ENCODE assay signal across 8 cellular contexts in the genomic region with DNA sequence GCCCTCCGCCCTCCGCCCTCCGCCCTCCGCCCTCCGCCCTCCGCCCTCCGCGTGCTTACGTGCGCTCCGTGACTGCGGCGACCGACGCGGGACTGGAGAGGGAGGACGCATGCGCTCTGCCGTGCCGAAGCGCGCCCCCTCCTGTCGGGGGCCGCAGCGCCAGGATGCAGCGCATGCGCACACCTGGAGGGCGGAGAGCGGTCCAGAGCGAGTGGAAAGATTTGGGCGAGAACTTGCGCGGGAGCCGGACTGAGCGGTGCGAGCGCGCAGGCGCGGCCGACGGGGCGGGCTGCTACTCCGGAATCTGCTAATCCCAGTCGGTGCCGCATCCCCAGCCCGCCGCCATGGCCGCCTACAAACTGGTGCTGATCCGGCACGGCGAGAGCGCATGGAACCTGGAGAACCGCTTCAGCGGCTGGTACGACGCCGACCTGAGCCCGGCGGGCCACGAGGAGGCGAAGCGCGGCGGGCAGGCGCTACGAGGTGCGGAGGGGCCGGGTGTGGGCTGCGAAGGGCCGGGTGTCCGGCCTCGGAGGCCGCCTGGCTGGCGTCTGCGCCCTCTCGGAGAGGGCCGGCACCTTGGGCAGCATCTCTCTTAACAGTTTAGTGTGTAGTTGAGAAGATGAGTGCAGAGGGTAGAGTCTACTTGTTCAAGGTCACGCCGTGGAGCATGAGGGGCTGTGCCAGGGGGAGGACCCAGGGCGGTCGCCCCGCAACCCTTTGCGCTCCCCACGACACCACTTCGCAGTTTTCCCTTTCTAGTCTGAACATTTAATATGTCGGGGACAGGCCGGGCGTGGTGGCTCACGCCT. TPM values are rescaled to one million over a fixed set of nuclear protein-coding genes. Genes with fewer than 3 reads are reported as not detected.
DNase-seq lines count a peak whose midpoint lies in the region; ATAC-seq, FAIRE-seq and TF ChIP-seq lines count a peak whose summit lies in the region.

A gene (plus strand): TSS at position 228 of the 812 bp plus-strand sequence. CDS start 117 bp downstream, at position 345.

- H3K27me3 Mint-ChIP-seq in immature natural killer cell (ENCODE audit: low read depth in 3 of 3): peaks cover 3 to 6% (median 5%) of the 10 kb centered on the region in 3 donors

- H3K9me3 ChIP-seq in spleen: no peaks in the 10 kb centered on the region

- H3K36me3 Mint-ChIP-seq in immature natural killer cell: peaks cover 0 to 5% (median 3%) of the 10 kb centered on the region in 3 donors

- peak within 1 kb of the TSS; percentile 88 to 98 (median 90) for H3K27ac Mint-ChIP-seq in immature natural killer cell

- intact Hi-C loops in spleen (cut with DNase I; ENCODE audit: low total_unique reads): no loop called here

- H3K4me3 Mint-ChIP-seq in immature natural killer cell: peak within 1 kb of the TSS; percentile 88 to 95 (median 92)

- no peak for FAIRE-seq in bronchial epithelial cell (lab: Jason Lieb, UNC)

- peaks cover 33 to 39% of the 10 kb centered on the region in 2 donors for H3K4me1 Mint-ChIP-seq in immature natural killer cell

- peaks cover 10% of the 10 kb centered on the region for H3K36me3 ChIP-seq in bronchial epithelial cell (ENCODE audit: control insufficient read depth, insufficient read depth, low read length)
- H3K36me3 ChIP-seq in spleen: peaks cover 0 to 22% (median 18%) of the 10 kb centered on the region in 6 donors

- peak; percentile 86 for ATAC-seq in GM18907 (IDR thresholded peaks at IDR 0.05; ENCODE audit: unreplicated experiment)
- ATAC-seq in HG03159 (IDR thresholded peaks at IDR 0.05; ENCODE audit: unreplicated experiment): peak; percentile 85

- peaks cover 23 to 83% (median 48%) of the 10 kb centered on the region in 6 donors for H3K4me1 ChIP-seq in spleen

- H3K27me3 ChIP-seq in bronchial epithelial cell (ENCODE audit: control insufficient read depth, insufficient read depth, low read length) (no peaks in the 10 kb centered on the region), spleen (replicated peaks in 1 of 7) (no peaks in the 10 kb centered on the region)

- peak within 1 kb of the TSS; percentile 79 to 95 (median 94) for H3K27ac ChIP-seq in spleen

- TF ChIP-seq CTCF in WI38 (IDR thresholded peaks at IDR 0.05; ENCODE audit: low read depth, low read length): peak; percentile 44
- TF ChIP-seq CTCF in bronchial epithelial cell (IDR thresholded peaks at IDR 0.05; ENCODE audit: insufficient read depth, low read length, severe bottlenecking): peak; percentile 91
- peak; percentile 47 to 88 (median 72) for TF ChIP-seq CTCF in spleen (IDR thresholded peaks at IDR 0.05 in 8 of 11, conservative IDR thresholded peaks at IDR 0.05 in 3 of 11)

- H3K4me3 ChIP-seq in WI38 (ENCODE audit: low read depth, low read length) (peak within 1 kb of the TSS; percentile 91), bronchial epithelial cell (ENCODE audit: low read depth, low read length) (peak within 1 kb of the TSS; percentile 98), spleen (peak within 1 kb of the TSS; percentile 60 to 99 (median 86))

- no peaks in the 10 kb centered on the region for H3K9me3 Mint-ChIP-seq in immature natural killer cell

- WGBS in spleen, 5 donors: 0 to 2% (median 0%) methylated on average over 32 to 88 of the region's 90 CpGs

- TF ChIP-seq POLR2A in spleen (IDR thresholded peaks at IDR 0.05): peak in 1 of 3 donors; percentile 60

- DNase-seq in AG08395 (ENCODE audit: low spot score) (peak; percentile 100), NCI-H2227 (lab: John Stamatoyannopoulos, UW; ENCODE audit: unreplicated experiment) (peak; percentile 94), bronchial epithelial cell (ENCODE audit: low read depth) (peak; percentile 89), immature natural killer cell (peak; percentile 98), spleen (peak; percentile 99)

RNA-seq across cellular contexts. Expression of the gene that starts here (rescaled TPM):
- 404 and 490 TPM in 2 replicates for total RNA-seq in bronchial epithelial cell
- 100 to 1,000 TPM; 315 to 415 (median 316) TPM for polyA plus RNA-seq in immature natural killer cell
- 100 to 1,000 TPM; 144 to 235 (median 197) TPM for total RNA-seq in spleen
- 100 to 1,000 TPM in 1 of 3 donors, 10 to 100 TPM in 2; 51.4 to 146 (median 98.8) TPM for polyA plus RNA-seq in spleen

Comparison
In these comparisons a context has a peak if more than half of its experiments do, and no peak if none do; other contexts are left out.
1. Peak in every context shown above with its lines: DNase-seq, ATAC-seq, H3K4me3 ChIP-seq and H3K27ac ChIP-seq.